ENCODE assay signal across 1 cellular context in the genomic region with DNA sequence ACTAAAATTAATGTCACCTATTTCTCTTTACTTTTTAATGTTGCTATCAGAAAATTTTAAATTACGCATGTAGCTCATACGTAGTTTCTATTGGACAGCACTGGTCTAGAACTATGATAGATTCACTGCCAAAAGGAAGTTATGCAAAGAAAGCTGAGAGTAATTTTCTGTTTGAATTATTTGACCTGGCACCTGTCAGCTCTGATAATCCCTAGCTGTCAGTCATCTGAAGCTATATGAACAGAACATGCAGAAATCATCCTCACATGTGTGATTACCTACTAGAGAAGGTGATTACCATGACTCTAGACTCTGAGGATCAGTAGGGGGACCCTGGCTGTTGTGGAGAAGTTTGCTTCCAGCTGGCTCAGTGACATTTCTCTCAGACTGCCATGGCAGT.
TF ChIP-seq lines count a peak whose summit lies in the region.

No MANE protein-coding gene starts in this region.

TF ChIP-seq in GM23338, 12 proteins besides CTCF, POLR2A, EP300 and RAD21 (continued from another document):
- TF ChIP-seq EZH2 (IDR thresholded peaks at IDR 0.05; ENCODE audit: low read depth, unreplicated experiment) (no peak), ZNF462 (CRISPR knock-in tag; IDR thresholded peaks at IDR 0.05) (no peak), STAT1 (IDR thresholded peaks at IDR 0.05; ENCODE audit: unreplicated experiment) (no peak), CREB1 (CRISPR knock-in tag; IDR thresholded peaks at IDR 0.05; ENCODE audit: low read depth) (no peak), JUNB (IDR thresholded peaks at IDR 0.05; ENCODE audit: unreplicated experiment) (no peak), POLR2AphosphoS5 (IDR thresholded peaks at IDR 0.05; ENCODE audit: low read depth) (no peak), EZH2phosphoT487 (IDR thresholded peaks at IDR 0.05; ENCODE audit: unreplicated experiment) (no peak)
- TF ChIP-seq, protein P1, sequence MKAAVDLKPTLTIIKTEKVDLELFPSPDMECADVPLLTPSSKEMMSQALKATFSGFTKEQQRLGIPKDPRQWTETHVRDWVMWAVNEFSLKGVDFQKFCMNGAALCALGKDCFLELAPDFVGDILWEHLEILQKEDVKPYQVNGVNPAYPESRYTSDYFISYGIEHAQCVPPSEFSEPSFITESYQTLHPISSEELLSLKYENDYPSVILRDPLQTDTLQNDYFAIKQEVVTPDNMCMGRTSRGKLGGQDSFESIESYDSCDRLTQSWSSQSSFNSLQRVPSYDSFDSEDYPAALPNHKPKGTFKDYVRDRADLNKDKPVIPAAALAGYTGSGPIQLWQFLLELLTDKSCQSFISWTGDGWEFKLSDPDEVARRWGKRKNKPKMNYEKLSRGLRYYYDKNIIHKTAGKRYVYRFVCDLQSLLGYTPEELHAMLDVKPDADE (IDR thresholded peaks at IDR 0.05) = no peak
TF ChIP-seq in GM23338: peak in this region for 0.
